Comparison of ENCODE assay signal across 13 cellular contexts in genomic region chr2:18998492-18998891, GRCh38.
"Had no signal": no experiment of that assay in that cellular context is flagged by ENCODE, and none has a peak within 500 bp of the region (broad histone marks: within the 10 kb centered on the region; RNA-seq: fewer than 3 reads in every experiment).

No MANE protein-coding gene starts in this region.

- FAIRE-seq: urothelium cell line had no signal

- H3K4me3 ChIP-seq: coronary artery, gastroesophageal sphincter, smooth muscle cell had no signal

- H3K27me3 Mint-ChIP-seq: naive thymus-derived CD8-positive, alpha-beta T cell had no signal

- H3K4me1 Mint-ChIP-seq: endodermal cell; naive thymus-derived CD8-positive, alpha-beta T cell had no signal

- H3K27ac Mint-ChIP-seq: endodermal cell; naive thymus-derived CD8-positive, alpha-beta T cell had no signal

- H3K9me3 ChIP-seq: gastroesophageal sphincter, neutrophil had no signal

- H3K4me2 ChIP-seq: smooth muscle cell had no signal

- H3K36me3 ChIP-seq: gastroesophageal sphincter, neutrophil had no signal

- H3K4me1 ChIP-seq: gastroesophageal sphincter had no signal

- H3K27ac ChIP-seq: coronary artery, gastroesophageal sphincter, neutrophil had no signal

- ATAC-seq: gastroesophageal sphincter; left colon; naive thymus-derived CD8-positive, alpha-beta T cell; right cardiac atrium had no signal

- DNase-seq: effector CD4-positive, alpha-beta T cell; endodermal cell; left colon; naive thymus-derived CD8-positive, alpha-beta T cell; posterior cingulate gyrus; right cardiac atrium; stimulated activated CD4-positive, alpha-beta T cell treated with anti-CD3 and anti-CD28 coated beads, Interleukin-2, amount 100 ng/mL, for 48 hours; stimulated activated naive CD4-positive, alpha-beta T cell treated with Interleukin-2 at 50 U/mL for 16 hours had no signal

- H3K27me3 ChIP-seq: gastroesophageal sphincter, neutrophil had no signal

- H3K36me3 Mint-ChIP-seq: naive thymus-derived CD8-positive, alpha-beta T cell had no signal

- H3K4me3 Mint-ChIP-seq: endodermal cell; naive thymus-derived CD8-positive, alpha-beta T cell had no signal

- H3K9me3 Mint-ChIP-seq: endodermal cell had no signal
